ENCODE assay signal across 8 cellular contexts in the genomic region with DNA sequence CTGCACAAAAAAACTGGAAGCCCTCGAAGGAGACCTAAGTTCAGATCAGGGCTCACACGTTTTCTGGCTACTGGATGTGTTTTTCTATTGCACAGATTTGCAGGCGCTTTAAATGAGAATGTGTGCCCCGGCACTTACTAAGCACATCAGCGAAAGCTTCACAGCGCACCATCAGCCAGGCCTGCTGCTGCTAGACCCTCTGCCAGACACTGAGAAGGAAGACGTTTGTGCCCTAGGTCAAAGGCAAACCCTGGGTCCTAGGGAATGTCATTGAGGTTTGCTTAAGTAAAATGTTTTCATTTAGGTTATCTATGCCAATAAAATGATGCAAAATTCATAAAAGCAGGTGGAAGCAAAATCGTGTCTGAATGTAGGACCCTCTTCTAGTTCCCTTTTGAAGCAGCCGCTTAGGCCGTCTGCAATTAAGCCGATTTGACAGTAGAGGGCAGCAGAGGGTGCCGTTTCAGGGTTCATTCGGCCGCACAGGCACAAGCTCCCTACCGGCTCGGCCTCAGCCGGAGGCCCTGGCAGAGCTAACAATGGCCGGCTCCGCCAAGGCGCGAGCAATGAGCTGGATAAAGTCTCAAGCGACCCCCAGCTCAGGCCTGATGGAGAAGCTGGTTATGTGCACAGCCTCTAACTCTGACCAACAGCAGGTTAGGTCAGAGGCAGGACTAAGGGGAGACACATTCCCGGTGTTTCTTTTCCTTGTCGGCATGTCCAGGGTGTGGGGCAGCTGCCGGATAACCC.
DNase-seq lines count a peak whose midpoint lies in the region; ATAC-seq, FAIRE-seq and TF ChIP-seq lines count a peak whose summit lies in the region.

No MANE protein-coding gene starts in this region.

- H3K9me3 ChIP-seq in A549 (peaks cover 9% of the 10 kb centered on the region; the same call in 2 of the 3 replicates), HepG2 (ENCODE audit: low read length) (no peaks in the 10 kb centered on the region)

- FAIRE-seq in A549 (lab: Jason Lieb, UNC) (peak; percentile 97), HepG2 (lab: Jason Lieb, UNC) (peak; percentile 92)

- DNase-seq in A549 (ENCODE audit: low read depth in 1 of 2, low spot score in 1 of 2) (peak; percentile 85 to 89), NCI-H2171 treated with DMSO at 0.1 percent for 48 hours (lab: John Stamatoyannopoulos, UW) (peak; percentile 61), coronary artery (ENCODE audit: low spot score) (no peak), HepG2 (ENCODE audit: low spot score) (peak; percentile 68)
- DNase-seq in stimulated activated CD4-positive, alpha-beta T cell treated with anti-CD3 and anti-CD28 coated beads, Interleukin-2, amount 100 ng/mL, for 4 hours (ENCODE audit: low read depth), result peak; percentile 12

- H4K20me1 ChIP-seq in HepG2 (ENCODE audit: insufficient read depth, low read length), result no peaks in the 10 kb centered on the region

- ATAC-seq in A549 (peak; percentile 93 to 97), GM18519 (IDR thresholded peaks at IDR 0.05; ENCODE audit: low FRiP score, unreplicated experiment) (peak; percentile 84), HG03135 (IDR thresholded peaks at IDR 0.05; ENCODE audit: unreplicated experiment) (peak; percentile 69), HepG2 (peak; percentile 96)

- H3K79me2 ChIP-seq in HepG2 (ENCODE audit: insufficient read depth, low read length), result no peaks in the 10 kb centered on the region

- 23% methylated on average over 25 of the region's 25 CpGs for WGBS in A549 (ENCODE audit: missing lambda C conversion rate)
- WGBS in HepG2 (ENCODE audit: low lambda C conversion rate), result 18% methylated on average over 25 of the region's 25 CpGs

- H3K36me3 ChIP-seq in HepG2 (replicated peaks in 1 of 2; ENCODE audit: control insufficient read depth in 1 of 2, insufficient read depth in 2 of 2, low read length in 2 of 2), result no peaks in the 10 kb centered on the region

- in situ Hi-C loops in HepG2 (cut with HindIII; ENCODE audit: extremely low pct_ligation_motif_present, low pct_unique_long_range_greater_than_20kb), result loop anchor here (5.0 to 10.0 kb wide), 3 partner anchors 283 to 651 kb away; no protein-coding TSS in a partner anchor

- no peak for TF ChIP-seq EP300 in A549 (IDR thresholded peaks at IDR 0.05)
- no peak for TF ChIP-seq EP300 in HepG2 (IDR thresholded peaks at IDR 0.05; ENCODE audit: low read depth in 2 of 2, low read length in 2 of 2)
- no peak for TF ChIP-seq EP300 in HepG2 (CRISPR knock-in tag; IDR thresholded peaks at IDR 0.05; ENCODE audit: borderline replicate concordance)

- H3K27me3 ChIP-seq in HepG2 (ENCODE audit: control insufficient read depth in 1 of 2, insufficient read depth in 2 of 2, low read length in 2 of 2), result peaks cover 1 to 9% of the 10 kb centered on the region in 2 experiments; a peak in 2 of 5 replicates

- BruUV-seq in HepG2 (replicated peaks; lab: Mats Ljungman, UMichigan), result no TSS peak

- H3K4me2 ChIP-seq in A549, result peak overlapping the region; percentile 61
- H3K4me2 ChIP-seq in HepG2 (ENCODE audit: low read depth, low read length), result peak overlapping the region; percentile 74

- no peak overlapping the region for H3K9ac ChIP-seq in HepG2 (ENCODE audit: insufficient read depth, low read depth, low read length)

- H2AFZ ChIP-seq in HepG2 (ENCODE audit: low read length), result peak overlapping the region; percentile 38

- TF ChIP-seq RAD21 in A549 (conservative IDR thresholded peaks at IDR 0.05 in 1 of 2, IDR thresholded peaks at IDR 0.05 in 1 of 2) (peak; percentile 99 to 100), HepG2 (CRISPR knock-in tag; IDR thresholded peaks at IDR 0.05) (peak; percentile 93)

- TF ChIP-seq POLR2A in A549 (IDR thresholded peaks at IDR 0.05; ENCODE audit: low read length) (no peak), HepG2 (IDR thresholded peaks at IDR 0.05; ENCODE audit: insufficient read depth in 1 of 2, low read depth in 2 of 2, low read length in 2 of 2) (no peak)

- CTCF ChIA-PET in A549 (lab: Yijun Ruan, JAX) (interaction anchor here (0.5 to 18.0 kb wide), 133 partner anchors 8 to 972 kb away, joined by 3 to 378 read pairs (median 5); a partner anchor contains a TSS), HepG2 (lab: Yijun Ruan, JAX; ENCODE audit: low intra/inter-chr PET ratio, low total read pairs) (interaction anchor here (0.9 to 2.5 kb wide), 7 partner anchors 283 to 649 kb away, joined by 3 to 15 read pairs (median 8); no protein-coding TSS in a partner anchor)

- TF ChIP-seq CTCF in A549 (IDR thresholded peaks at IDR 0.05), result peak; percentile 97
- peak; percentile 87 for TF ChIP-seq CTCF in WI38 (IDR thresholded peaks at IDR 0.05; ENCODE audit: low read depth, low read length)
- TF ChIP-seq CTCF in coronary artery (IDR thresholded peaks at IDR 0.05), result peak; percentile 71
- TF ChIP-seq CTCF in HepG2 (CRISPR knock-in tag; IDR thresholded peaks at IDR 0.05), result peak; percentile 97

- intact Hi-C loops in HepG2 (cut with micrococcal nuclease; ENCODE audit: unreplicated experiment), result loop anchor here (1.0 to 10.0 kb wide), 5 partner anchors 283 to 649 kb away; no protein-coding TSS in a partner anchor

- H3K4me3 ChIP-seq in A549, result no peak overlapping the region; the same call in 2 of the 3 replicates
- no peak overlapping the region for H3K4me3 ChIP-seq in WI38 (ENCODE audit: low read depth, low read length)
- peak overlapping the region; percentile 61 for H3K4me3 ChIP-seq in coronary artery
- peak overlapping the region in 2 of 3 experiments; percentile 8 to 58; a peak in 3 of 6 replicates for H3K4me3 ChIP-seq in HepG2 (replicated peaks in 1 of 3; ENCODE audit: insufficient read depth in 1 of 3, low read depth in 2 of 3, low read length in 3 of 3)

- H3K4me1 ChIP-seq in A549 (peaks cover 23% of the 10 kb centered on the region), HepG2 (ENCODE audit: insufficient read depth, low read length) (peaks cover 13% of the 10 kb centered on the region)

- POLR2A ChIA-PET in A549 (lab: Yijun Ruan, JAX) (interaction anchor here (0.6 to 3.5 kb wide), 13 partner anchors 25 to 666 kb away, joined by 3 to 31 read pairs (median 4); a partner anchor contains a TSS), HepG2 (lab: Yijun Ruan, JAX) (interaction anchor here (0.7 to 1.9 kb wide), 7 partner anchors 108 to 666 kb away, joined by 3 to 6 read pairs (median 3); a partner anchor contains a TSS)

- H3K27ac ChIP-seq in A549 (peak overlapping the region; percentile 83 to 90), coronary artery (peak overlapping the region in 1 of 2 donors; percentile 64), HepG2 (ENCODE audit: extremely low read length, insufficient read depth, low read length) (no peak overlapping the region)

TF ChIP-seq in A549, 52 proteins besides CTCF, POLR2A, EP300 and RAD21 (continues in another document):
- TF ChIP-seq KDM5A (IDR thresholded peaks at IDR 0.05), result no peak
- TF ChIP-seq, protein P1, sequence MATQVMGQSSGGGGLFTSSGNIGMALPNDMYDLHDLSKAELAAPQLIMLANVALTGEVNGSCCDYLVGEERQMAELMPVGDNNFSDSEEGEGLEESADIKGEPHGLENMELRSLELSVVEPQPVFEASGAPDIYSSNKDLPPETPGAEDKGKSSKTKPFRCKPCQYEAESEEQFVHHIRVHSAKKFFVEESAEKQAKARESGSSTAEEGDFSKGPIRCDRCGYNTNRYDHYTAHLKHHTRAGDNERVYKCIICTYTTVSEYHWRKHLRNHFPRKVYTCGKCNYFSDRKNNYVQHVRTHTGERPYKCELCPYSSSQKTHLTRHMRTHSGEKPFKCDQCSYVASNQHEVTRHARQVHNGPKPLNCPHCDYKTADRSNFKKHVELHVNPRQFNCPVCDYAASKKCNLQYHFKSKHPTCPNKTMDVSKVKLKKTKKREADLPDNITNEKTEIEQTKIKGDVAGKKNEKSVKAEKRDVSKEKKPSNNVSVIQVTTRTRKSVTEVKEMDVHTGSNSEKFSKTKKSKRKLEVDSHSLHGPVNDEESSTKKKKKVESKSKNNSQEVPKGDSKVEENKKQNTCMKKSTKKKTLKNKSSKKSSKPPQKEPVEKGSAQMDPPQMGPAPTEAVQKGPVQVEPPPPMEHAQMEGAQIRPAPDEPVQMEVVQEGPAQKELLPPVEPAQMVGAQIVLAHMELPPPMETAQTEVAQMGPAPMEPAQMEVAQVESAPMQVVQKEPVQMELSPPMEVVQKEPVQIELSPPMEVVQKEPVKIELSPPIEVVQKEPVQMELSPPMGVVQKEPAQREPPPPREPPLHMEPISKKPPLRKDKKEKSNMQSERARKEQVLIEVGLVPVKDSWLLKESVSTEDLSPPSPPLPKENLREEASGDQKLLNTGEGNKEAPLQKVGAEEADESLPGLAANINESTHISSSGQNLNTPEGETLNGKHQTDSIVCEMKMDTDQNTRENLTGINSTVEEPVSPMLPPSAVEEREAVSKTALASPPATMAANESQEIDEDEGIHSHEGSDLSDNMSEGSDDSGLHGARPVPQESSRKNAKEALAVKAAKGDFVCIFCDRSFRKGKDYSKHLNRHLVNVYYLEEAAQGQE (IDR thresholded peaks at IDR 0.05), result no peak
- no peak for TF ChIP-seq POLR2AphosphoS2 (conservative IDR thresholded peaks at IDR 0.05; ENCODE audit: low read length)

TF ChIP-seq in HepG2, 621 proteins besides CTCF, POLR2A, EP300 and RAD21 (continues in another document):
- TF ChIP-seq, protein P2, sequence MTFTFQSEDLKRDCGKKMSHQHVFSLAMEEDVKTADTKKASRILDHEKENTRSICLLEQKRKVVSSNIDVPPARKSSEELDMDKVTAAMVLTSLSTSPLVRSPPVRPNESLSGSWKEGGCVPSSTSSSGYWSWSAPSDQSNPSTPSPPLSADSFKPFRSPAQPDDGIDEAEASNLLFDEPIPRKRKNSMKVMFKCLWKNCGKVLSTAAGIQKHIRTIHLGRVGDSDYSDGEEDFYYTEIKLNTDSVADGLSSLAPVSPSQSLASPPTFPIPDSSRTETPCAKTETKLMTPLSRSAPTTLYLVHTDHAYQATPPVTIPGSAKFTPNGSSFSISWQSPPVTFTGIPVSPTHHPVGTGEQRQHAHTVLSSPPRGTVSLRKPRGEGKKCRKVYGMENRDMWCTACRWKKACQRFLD (CRISPR knock-in tag; IDR thresholded peaks at IDR 0.05; ENCODE audit: borderline replicate concordance), result no peak
- TF ChIP-seq, protein P3, sequence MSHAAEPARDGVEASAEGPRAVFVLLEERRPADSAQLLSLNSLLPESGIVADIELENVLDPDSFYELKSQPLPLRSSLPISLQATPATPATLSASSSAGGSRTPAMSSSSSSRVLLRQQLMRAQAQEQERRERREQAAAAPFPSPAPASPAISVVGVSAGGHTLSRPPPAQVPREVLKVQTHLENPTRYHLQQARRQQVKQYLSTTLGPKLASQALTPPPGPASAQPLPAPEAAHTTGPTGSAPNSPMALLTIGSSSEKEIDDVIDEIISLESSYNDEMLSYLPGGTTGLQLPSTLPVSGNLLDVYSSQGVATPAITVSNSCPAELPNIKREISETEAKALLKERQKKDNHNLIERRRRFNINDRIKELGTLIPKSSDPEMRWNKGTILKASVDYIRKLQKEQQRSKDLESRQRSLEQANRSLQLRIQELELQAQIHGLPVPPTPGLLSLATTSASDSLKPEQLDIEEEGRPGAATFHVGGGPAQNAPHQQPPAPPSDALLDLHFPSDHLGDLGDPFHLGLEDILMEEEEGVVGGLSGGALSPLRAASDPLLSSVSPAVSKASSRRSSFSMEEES (CRISPR knock-in tag; IDR thresholded peaks at IDR 0.05), result no peak
- TF ChIP-seq WIZ (CRISPR knock-in tag; IDR thresholded peaks at IDR 0.05), result peak; percentile 35; the same call in 1 of the 2 replicates

Comparison
In these comparisons a context has a peak if more than half of its experiments do, and no peak if none do; other contexts are left out.
1. H3K4me3 ChIP-seq: peak in coronary artery (single experiment) and HepG2 (2 of 3); none in A549 (single experiment) and WI38 (single experiment).
2. Peak in every context shown above with its lines, with median percentiles within 50 percentile points of each other: ATAC-seq and CTCF ChIP-seq.